Comparison of ENCODE assay signal across 8 cellular contexts in the genomic region with DNA sequence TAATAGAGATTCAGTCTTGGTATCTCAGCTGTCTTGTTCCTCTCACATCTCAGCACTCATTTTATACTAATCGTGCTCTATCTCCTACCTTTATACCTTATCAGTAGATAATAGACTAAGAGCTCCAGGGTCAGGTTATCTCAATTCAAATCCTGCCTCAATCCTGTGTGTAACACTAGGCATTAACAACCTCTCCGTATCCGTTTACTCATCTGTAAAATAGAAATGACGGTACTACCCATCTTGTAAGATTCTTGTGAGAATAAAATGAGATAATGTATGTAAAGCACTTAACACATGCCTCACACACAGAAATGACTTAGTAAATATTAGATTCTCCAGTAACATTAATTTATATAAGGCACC. TPM values are rescaled to one million over a fixed set of nuclear protein-coding genes. Genes with fewer than 3 reads are reported as not detected.
A peak's percentile ranks its signal among the peaks of the same experiment; 100 is the strongest.
DNase-seq lines count a peak whose midpoint lies in the region; ATAC-seq, FAIRE-seq and TF ChIP-seq lines count a peak whose summit lies in the region.

No MANE protein-coding gene starts in this region.

- no peak for FAIRE-seq in H54 (lab: Jason Lieb, UNC)

- no peak for TF ChIP-seq CTCF in parathyroid adenoma (IDR thresholded peaks at IDR 0.05)

- peak; percentile 10 for ATAC-seq in GM18502 (IDR thresholded peaks at IDR 0.05; ENCODE audit: poor library complexity, unreplicated experiment)
- ATAC-seq in effector memory CD8-positive, alpha-beta T cell (replicated peaks): no peak

- H3K9ac ChIP-seq in parathyroid adenoma: no peak overlapping the region

- H3K36me3 ChIP-seq in parathyroid adenoma (ENCODE audit: control insufficient read depth, insufficient read depth, low read length): no peaks in the 10 kb centered on the region

- H3K4me2 ChIP-seq in parathyroid adenoma (ENCODE audit: low read length): peak overlapping the region; percentile 75

- peaks cover 26% of the 10 kb centered on the region for H3K36me3 Mint-ChIP-seq in effector memory CD8-positive, alpha-beta T cell (ENCODE audit: insufficient read depth)

- peaks cover 3% of the 10 kb centered on the region for H3K79me2 ChIP-seq in parathyroid adenoma

- H3K9me3 Mint-ChIP-seq in effector memory CD8-positive, alpha-beta T cell: no peaks in the 10 kb centered on the region

- TF ChIP-seq POLR2A in H54 (IDR thresholded peaks at IDR 0.05; ENCODE audit: low read depth, low read length): no peak

- no peaks in the 10 kb centered on the region for H3K4me1 ChIP-seq in parathyroid adenoma

- peaks cover 8 to 20% of the 10 kb centered on the region in 2 donors for H3K4me1 Mint-ChIP-seq in effector memory CD8-positive, alpha-beta T cell (ENCODE audit: low read depth in 2 of 2)

- peak overlapping the region; percentile 98 for H3K27ac Mint-ChIP-seq in effector memory CD8-positive, alpha-beta T cell

- H2AFZ ChIP-seq in parathyroid adenoma: peak overlapping the region; percentile 70

- peak overlapping the region; percentile 97 to 99 for H3K4me3 Mint-ChIP-seq in effector memory CD8-positive, alpha-beta T cell

- H3K27me3 ChIP-seq in parathyroid adenoma (ENCODE audit: control insufficient read depth, insufficient read depth, low read length): no peaks in the 10 kb centered on the region

- no peaks in the 10 kb centered on the region for H3K27me3 Mint-ChIP-seq in effector memory CD8-positive, alpha-beta T cell

- H3K9me3 ChIP-seq in parathyroid adenoma (ENCODE audit: control insufficient read depth, low read length): no peaks in the 10 kb centered on the region

- H3K4me3 ChIP-seq in parathyroid adenoma (ENCODE audit: low read depth, low read length): peak overlapping the region; percentile 77

- peak overlapping the region; percentile 66 for H3K27ac ChIP-seq in parathyroid adenoma

- peak; percentile 9 for DNase-seq in LHCN-M2 (ENCODE audit: low read depth)
- no peak for DNase-seq in effector memory CD8-positive, alpha-beta T cell
- DNase-seq in H54 (ENCODE audit: insufficient read length, low spot score): no peak
- DNase-seq in D341Med (ENCODE audit: low spot score): no peak
- no peak for DNase-seq in effector CD4-positive, alpha-beta T cell
- DNase-seq in NAMALWA (ENCODE audit: low spot score): no peak

RNA-seq across cellular contexts. Expression of a gene that starts 0.6 kb away (rescaled TPM):
- 124 and 139 TPM in 2 replicates for total RNA-seq in LHCN-M2 (2014; rRNA removed)
- 53.4 TPM for polyA plus RNA-seq in LHCN-M2 (2012)

RNA-seq across cellular contexts. Expression of a gene that starts 13.0 kb away (rescaled TPM):
- total RNA-seq in LHCN-M2 (2014; rRNA removed): 2.9 TPM in 2 replicates
- 1.7 TPM for polyA plus RNA-seq in LHCN-M2 (2012)
